In genomic region chr6:151494235-151494950, GRCh38 we compare ENCODE assay signal across 8 cellular contexts. TPM values are rescaled to one million over a fixed set of nuclear protein-coding genes. Genes with fewer than 3 reads are reported as not detected.
A peak's percentile ranks its signal among the peaks of the same experiment; 100 is the strongest.
DNase-seq lines count a peak whose midpoint lies in the region; ATAC-seq, FAIRE-seq and TF ChIP-seq lines count a peak whose summit lies in the region.

No MANE protein-coding gene starts in this region.

- H3K36me3 ChIP-seq in BJ (ENCODE audit: control insufficient read depth, insufficient read depth, low read length) (no peaks in the 10 kb centered on the region), fibroblast of lung (ENCODE audit: control insufficient read depth, insufficient read depth, low read length) (no peaks in the 10 kb centered on the region)

- no peak for FAIRE-seq in urothelium cell line (lab: Jason Lieb, UNC)

- H3K9me3 ChIP-seq in fibroblast of lung (ENCODE audit: control insufficient read depth, insufficient read depth, low read depth, low read length) = no peaks in the 10 kb centered on the region

- peak overlapping the region; percentile 71 for H3K4me3 Mint-ChIP-seq in activated CD4-positive, alpha-beta memory T cell treated with anti-CD3 and anti-CD28 coated beads for 36 hours
- H3K4me3 Mint-ChIP-seq in naive B cell = peak overlapping the region; percentile 2 to 84 (median 74)

- no peaks in the 10 kb centered on the region for H4K20me1 ChIP-seq in fibroblast of lung (ENCODE audit: control insufficient read depth, extremely low read depth, insufficient read depth, low read length)

- peaks cover 34% of the 10 kb centered on the region for H3K27me3 Mint-ChIP-seq in activated CD4-positive, alpha-beta memory T cell treated with anti-CD3 and anti-CD28 coated beads for 36 hours
- H3K27me3 Mint-ChIP-seq in naive B cell = peaks cover 31 to 47% (median 40%) of the 10 kb centered on the region in 3 donors

- peak overlapping the region; percentile 87 for H2AFZ ChIP-seq in fibroblast of lung (ENCODE audit: low read length)

- peak overlapping the region; percentile 90 for H3K4me2 ChIP-seq in fibroblast of lung (ENCODE audit: extremely low read depth, insufficient read depth, low read length)

- H3K27ac Mint-ChIP-seq in activated CD4-positive, alpha-beta memory T cell treated with anti-CD3 and anti-CD28 coated beads for 36 hours = no peak overlapping the region
- no peak overlapping the region for H3K27ac Mint-ChIP-seq in naive B cell

- CTCF ChIA-PET in BJ (lab: Yijun Ruan, JAX) = interaction anchor here (1.5 kb wide), 1 partner anchor 19 kb away, joined by 3 read pairs; no protein-coding TSS in a partner anchor
- CTCF ChIA-PET in activated CD4-positive, alpha-beta memory T cell treated with anti-CD3 and anti-CD28 coated beads for 36 hours (lab: Charles Lee) = no interaction called here

- ATAC-seq in HG02759 (IDR thresholded peaks at IDR 0.05; ENCODE audit: unreplicated experiment) = peak; percentile 43
- peak; percentile 32 to 46 for ATAC-seq in naive B cell (ENCODE audit: low read depth in 2 of 2)
- no peak for ATAC-seq in GM18519 (IDR thresholded peaks at IDR 0.05; ENCODE audit: low FRiP score, unreplicated experiment)
- no peak for ATAC-seq in HG02571 (IDR thresholded peaks at IDR 0.05; ENCODE audit: unreplicated experiment)

- TF ChIP-seq CTCF in BJ (IDR thresholded peaks at IDR 0.05; ENCODE audit: insufficient read depth, low read depth, low read length) = no peak
- no peak for TF ChIP-seq CTCF in fibroblast of lung (conservative IDR thresholded peaks at IDR 0.05 in 1 of 2, IDR thresholded peaks at IDR 0.05 in 1 of 2; ENCODE audit: low read depth in 1 of 2, low read length in 2 of 2)

- intact Hi-C loops in activated CD4-positive, alpha-beta memory T cell treated with anti-CD3 and anti-CD28 coated beads for 36 hours (cut with micrococcal nuclease) = no loop called here

- peak overlapping the region; percentile 18 for H3K27ac ChIP-seq in fibroblast of lung (ENCODE audit: insufficient read depth, low read length)

- H3K79me2 ChIP-seq in fibroblast of lung (ENCODE audit: control insufficient read depth, insufficient read depth, low read length) = no peaks in the 10 kb centered on the region

- peaks cover 2% of the 10 kb centered on the region for H3K4me1 ChIP-seq in fibroblast of lung (ENCODE audit: control insufficient read depth, extremely low read depth, insufficient read depth, low read length)

- no peaks in the 10 kb centered on the region for H3K27me3 ChIP-seq in BJ (ENCODE audit: control insufficient read depth, insufficient read depth, low read length)
- H3K27me3 ChIP-seq in fibroblast of lung (ENCODE audit: control insufficient read depth, insufficient read depth, low read length) = no peaks in the 10 kb centered on the region

- H3K9me3 Mint-ChIP-seq in activated CD4-positive, alpha-beta memory T cell treated with anti-CD3 and anti-CD28 coated beads for 36 hours = no peaks in the 10 kb centered on the region
- H3K9me3 Mint-ChIP-seq in naive B cell = no peaks in the 10 kb centered on the region

- H3K4me1 Mint-ChIP-seq in activated CD4-positive, alpha-beta memory T cell treated with anti-CD3 and anti-CD28 coated beads for 36 hours (ENCODE audit: low read depth) = peaks cover 17% of the 10 kb centered on the region
- peaks cover 12 to 17% (median 14%) of the 10 kb centered on the region in 3 donors for H3K4me1 Mint-ChIP-seq in naive B cell

- H3K4me3 ChIP-seq in BJ (ENCODE audit: low read depth, low read length) (peak overlapping the region; percentile 60), fibroblast of lung (replicated peaks in 1 of 4; ENCODE audit: control extremely low read depth in 1 of 4, insufficient read depth in 1 of 4, low read depth in 3 of 4, low read length in 4 of 4) (peak overlapping the region; percentile 56 to 70 (median 63))

- DNase-seq in BJ (ENCODE audit: low read depth) = no peak
- DNase-seq in activated CD4-positive, alpha-beta memory T cell treated with anti-CD3 and anti-CD28 coated beads for 36 hours = peak; percentile 50
- peak; percentile 41 to 58 for DNase-seq in fibroblast of lung (ENCODE audit: low read depth in 2 of 2)
- DNase-seq in naive B cell = peak; percentile 11
- peak; percentile 36 for DNase-seq in urothelium cell line (ENCODE audit: low spot score)

- POLR2A ChIA-PET in BJ (lab: Charles Lee) = no interaction called here
- POLR2A ChIA-PET in activated CD4-positive, alpha-beta memory T cell treated with anti-CD3 and anti-CD28 coated beads for 36 hours (lab: Charles Lee) = no interaction called here

- peak overlapping the region; percentile 62 for H3K9ac ChIP-seq in fibroblast of lung (ENCODE audit: insufficient read depth, low read length)

- H3K36me3 Mint-ChIP-seq in activated CD4-positive, alpha-beta memory T cell treated with anti-CD3 and anti-CD28 coated beads for 36 hours = no peaks in the 10 kb centered on the region
- no peaks in the 10 kb centered on the region for H3K36me3 Mint-ChIP-seq in naive B cell

RNA-seq across cellular contexts. Expression of gene CCDC170, which starts 0.6 kb away (rescaled TPM):
- polyA plus RNA-seq in BJ (2011; rRNA removed) (0.11 and 0.12 TPM in 2 replicates), fibroblast of lung (0.36 and 0.76 TPM in 2 replicates), naive B cell (ENCODE audit: low read depth in 6 of 6) (not detected)
- 0.24 and 0.46 TPM in 2 replicates for polyA minus RNA-seq in BJ (2011; rRNA and poly(A)+ RNA removed)
- total RNA-seq in activated CD4-positive, alpha-beta memory T cell treated with anti-CD3 and anti-CD28 coated beads for 36 hours = not detected
- 0.77 and 0.83 TPM in 2 replicates for total RNA-seq in fibroblast of lung
- 0.43 and 0.55 TPM in 2 replicates for polyA plus RNA-seq in fibroblast of lung (2012)
- polyA minus RNA-seq in fibroblast of lung (ENCODE audit: low replicate concordance) = not detected in 2 replicates

RNA-seq across cellular contexts. Expression of gene RMND1, which starts 42.5 kb away (rescaled TPM):
- polyA plus RNA-seq in BJ (2011; rRNA removed) = 10.4 and 18.9 TPM in 2 replicates
- 9.8 and 10.4 TPM in 2 replicates for polyA minus RNA-seq in BJ (2011; rRNA and poly(A)+ RNA removed)
- 10 to 100 TPM; 22.6 to 23.0 TPM for total RNA-seq in activated CD4-positive, alpha-beta memory T cell treated with anti-CD3 and anti-CD28 coated beads for 36 hours
- total RNA-seq in fibroblast of lung = 50.6 and 58.3 TPM in 2 replicates
- polyA plus RNA-seq in fibroblast of lung = 21.1 and 21.5 TPM in 2 replicates
- polyA plus RNA-seq in fibroblast of lung (2012) = 19.7 and 20.8 TPM in 2 replicates
- 5.3 and 6.4 TPM in 2 replicates for polyA minus RNA-seq in fibroblast of lung (ENCODE audit: low replicate concordance)
- polyA plus RNA-seq in naive B cell (ENCODE audit: low read depth in 6 of 6) = 10 to 100 TPM in 3 of 6 donors, 1 to 10 TPM in 3; 2.7 to 13.8 (median 9.8) TPM

Comparison
In these comparisons a context has a peak if more than half of its experiments do, and no peak if none do; other contexts are left out.
1. ATAC-seq: peak in HG02759 (single experiment) and naive B cell (2 of 2); none in GM18519 (single experiment) and HG02571 (single experiment).